ENCODE assay signal across 20 cellular contexts in the genomic region with DNA sequence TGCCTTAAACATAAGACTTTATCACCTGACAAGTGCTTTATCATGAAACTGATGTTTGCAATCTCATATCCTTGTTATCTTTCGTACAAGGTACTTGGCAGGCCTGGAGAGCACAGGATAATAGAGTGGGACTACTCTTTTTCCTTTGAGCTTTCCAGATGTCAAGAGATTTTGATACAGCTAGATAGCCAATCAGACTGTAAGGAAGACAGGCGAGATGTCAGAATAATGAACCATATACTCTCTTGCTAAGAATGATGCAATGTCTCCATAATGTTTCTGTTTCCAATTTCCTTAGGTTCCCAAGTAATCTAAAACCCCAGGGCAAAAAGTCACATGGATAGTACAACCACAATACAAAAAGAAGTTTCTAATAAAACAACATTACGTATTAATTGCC.
"Had no signal": no experiment of that assay in that cellular context is flagged by ENCODE, and none has a peak within 500 bp of the region (broad histone marks: within the 10 kb centered on the region; RNA-seq: fewer than 3 reads in every experiment).

No MANE protein-coding gene starts in this region.

- H3K27me3 ChIP-seq: ovary, upper lobe of left lung had no signal

- H3K4me3 Mint-ChIP-seq: activated CD4-positive, alpha-beta memory T cell treated with anti-CD3 and anti-CD28 coated beads, Interleukin-2, amount 10 ng/mL, durations not matched to agents 7 days and 5 days; activated CD4-positive, alpha-beta T cell treated with anti-CD3 and anti-CD28 coated beads, Interleukin-2, amount 10 ng/mL, durations not matched to agents 24 days and 14 days; activated naive CD8-positive, alpha-beta T cell treated with anti-CD3 and anti-CD28 coated beads, Interleukin-2, amount 50 U/mL, for 24 hours; effector memory CD8-positive, alpha-beta T cell; naive thymus-derived CD8-positive, alpha-beta T cell; T-helper 1 cell treated with Interleukin-12 subunit alpha and Interleukin-12 subunit beta and Interleukin-4 antibody, amounts not matched to agents 30 μg/mL and 1 μg/mL, for 36 hours had no signal

- H3K9me3 Mint-ChIP-seq: activated CD4-positive, alpha-beta memory T cell treated with anti-CD3 and anti-CD28 coated beads, Interleukin-2, amount 10 ng/mL, durations not matched to agents 7 days and 5 days; activated CD4-positive, alpha-beta T cell treated with anti-CD3 and anti-CD28 coated beads, Interleukin-2, amount 10 ng/mL, durations not matched to agents 24 days and 14 days; activated naive CD8-positive, alpha-beta T cell treated with anti-CD3 and anti-CD28 coated beads, Interleukin-2, amount 50 U/mL, for 24 hours; effector memory CD8-positive, alpha-beta T cell; naive thymus-derived CD8-positive, alpha-beta T cell; T-helper 1 cell treated with Interleukin-12 subunit alpha and Interleukin-12 subunit beta and Interleukin-4 antibody, amounts not matched to agents 30 μg/mL and 1 μg/mL, for 36 hours had no signal

- H3K4me3 ChIP-seq: esophagus squamous epithelium, lower lobe of right lung, ovary, prostate gland, upper lobe of left lung had no signal

- H3K36me3 ChIP-seq: brain microvascular endothelial cell, esophagus squamous epithelium, lower lobe of right lung, neutrophil, ovary, prostate gland, upper lobe of left lung had no signal

- H3K27ac ChIP-seq: brain microvascular endothelial cell, dorsolateral prefrontal cortex, esophagus squamous epithelium, foreskin keratinocyte, lower lobe of right lung, neutrophil, ovary, prostate gland, upper lobe of left lung had no signal

- H3K36me3 Mint-ChIP-seq: naive thymus-derived CD8-positive, alpha-beta T cell had no signal

- H3K9me3 ChIP-seq: esophagus squamous epithelium, lower lobe of right lung, neutrophil, ovary, prostate gland, upper lobe of left lung had no signal

- H3K27ac Mint-ChIP-seq: activated CD4-positive, alpha-beta memory T cell treated with anti-CD3 and anti-CD28 coated beads, Interleukin-2, amount 10 ng/mL, durations not matched to agents 7 days and 5 days; activated CD4-positive, alpha-beta T cell treated with anti-CD3 and anti-CD28 coated beads, Interleukin-2, amount 10 ng/mL, durations not matched to agents 24 days and 14 days; activated naive CD8-positive, alpha-beta T cell treated with anti-CD3 and anti-CD28 coated beads, Interleukin-2, amount 50 U/mL, for 24 hours; effector memory CD8-positive, alpha-beta T cell; naive thymus-derived CD8-positive, alpha-beta T cell; T-helper 1 cell treated with Interleukin-12 subunit alpha and Interleukin-12 subunit beta and Interleukin-4 antibody, amounts not matched to agents 30 μg/mL and 1 μg/mL, for 36 hours had no signal

- ATAC-seq: activated naive CD8-positive, alpha-beta T cell treated with anti-CD3 and anti-CD28 coated beads, Interleukin-2, amount 50 U/mL, for 24 hours; effector memory CD8-positive, alpha-beta T cell; foreskin keratinocyte; lower lobe of right lung; naive thymus-derived CD8-positive, alpha-beta T cell; stimulated activated naive CD8-positive, alpha-beta T cell treated with anti-CD3 and anti-CD28 coated beads, Interleukin-15, Interleukin-2, amounts not matched to agents 100 U/mL and 50 U/mL, for 24 hours had no signal

- H3K4me1 ChIP-seq: foreskin keratinocyte, prostate gland had no signal

- DNase-seq: activated CD4-positive, alpha-beta memory T cell treated with anti-CD3 and anti-CD28 coated beads, Interleukin-2, amount 10 ng/mL, durations not matched to agents 7 days and 5 days; activated CD4-positive, alpha-beta T cell treated with anti-CD3 and anti-CD28 coated beads, Interleukin-2, amount 10 ng/mL, durations not matched to agents 24 days and 14 days; activated gamma-delta T cell; activated naive CD4-positive, alpha-beta T cell treated with anti-CD3 and anti-CD28 coated beads, Interleukin-2, amount 50 U/mL, for 16 hours; activated naive CD8-positive, alpha-beta T cell treated with anti-CD3 and anti-CD28 coated beads, Interleukin-2, amount 50 U/mL, for 24 hours; aorta; effector memory CD8-positive, alpha-beta T cell; esophagus squamous epithelium; lower lobe of right lung; naive thymus-derived CD8-positive, alpha-beta T cell; stimulated activated CD4-positive, alpha-beta T cell treated with anti-CD3 and anti-CD28 coated beads, Interleukin-4, amount 100 ng/mL, for 4 hours; stimulated activated naive CD8-positive, alpha-beta T cell treated with anti-CD3 and anti-CD28 coated beads, Interleukin-15, Interleukin-2, amounts not matched to agents 100 U/mL and 50 U/mL, for 24 hours; upper lobe of left lung had no signal

- H3K4me1 Mint-ChIP-seq: activated CD4-positive, alpha-beta memory T cell treated with anti-CD3 and anti-CD28 coated beads, Interleukin-2, amount 10 ng/mL, durations not matched to agents 7 days and 5 days; activated CD4-positive, alpha-beta T cell treated with anti-CD3 and anti-CD28 coated beads, Interleukin-2, amount 10 ng/mL, durations not matched to agents 24 days and 14 days; activated naive CD8-positive, alpha-beta T cell treated with anti-CD3 and anti-CD28 coated beads, Interleukin-2, amount 50 U/mL, for 24 hours had no signal
